8 cellular contexts compared by ENCODE assay signal in the genomic region with DNA sequence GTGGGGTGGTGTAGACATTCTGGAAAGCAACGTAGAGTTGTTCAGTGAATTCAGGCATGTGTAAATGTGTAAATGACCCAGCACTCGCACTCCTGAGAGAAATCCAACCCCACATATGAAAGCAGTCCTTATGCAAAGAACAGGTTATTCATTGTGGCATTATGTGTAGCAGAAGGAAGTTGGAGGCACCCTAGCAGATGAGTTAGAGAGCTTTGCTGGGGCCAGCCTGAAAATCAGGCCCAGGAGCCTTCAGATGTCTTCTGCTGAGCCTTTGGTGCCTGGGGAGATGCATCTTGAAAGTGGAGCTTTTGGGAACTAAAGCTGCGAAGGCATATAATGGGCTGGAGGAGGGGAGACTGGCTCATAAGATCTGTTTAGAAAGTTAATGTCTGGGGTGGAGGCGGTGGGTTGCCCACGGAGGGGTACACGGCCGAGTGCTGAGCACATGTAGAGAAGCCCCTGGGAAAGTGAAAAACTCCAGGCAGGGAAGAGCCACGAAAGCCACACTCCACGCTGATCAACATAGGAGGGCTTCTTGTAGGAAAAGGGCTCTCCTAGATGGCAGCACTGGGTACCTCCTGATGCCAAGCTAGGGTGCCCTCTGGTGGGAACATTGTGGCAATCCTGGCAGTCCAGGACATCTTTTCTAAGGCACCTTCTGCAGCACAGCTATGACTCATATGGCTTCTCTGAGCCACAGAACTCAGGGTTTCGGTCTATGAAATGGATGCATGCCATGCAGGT. TPM values are rescaled to one million over a fixed set of nuclear protein-coding genes. Genes with fewer than 3 reads are reported as not detected.
DNase-seq lines count a peak whose midpoint lies in the region; ATAC-seq and FAIRE-seq lines count a peak whose summit lies in the region.

No MANE protein-coding gene starts in this region.

- in situ Hi-C loops in Caki2 (cut with HindIII; ENCODE audit: low pct_unique_long_range_greater_than_20kb, low sequenced_read_pairs): no loop called here

- H3K27ac ChIP-seq in epithelial cell of prostate: peak overlapping the region; percentile 55

- FAIRE-seq in HTR-8/SVneo (lab: Jason Lieb, UNC): peak; percentile 82

- DNase-seq in Caki2 (ENCODE audit: low read depth) (peak; percentile 91), HTR-8/SVneo (ENCODE audit: insufficient read length, low spot score) (peak; percentile 93), NOMO-1 treated with dmso at 0.1 percent for 144 hours (lab: John Stamatoyannopoulos, UW; ENCODE audit: unreplicated experiment) (peak; percentile 65), epithelial cell of prostate (ENCODE audit: low read depth, low spot score) (peak; percentile 94), myocyte (ENCODE audit: low read depth) (peak; percentile 90)
- DNase-seq in activated CD8-positive, alpha-beta memory T cell treated with anti-CD3 and anti-CD28 coated beads, Interleukin-2, amount 50 U/mL, for 1 hour (ENCODE audit: extremely low read depth): peak; percentile 53
- DNase-seq in stimulated activated CD8-positive, alpha-beta memory T cell treated with anti-CD3 and anti-CD28 coated beads, Interleukin-7, amount 100 ng/mL, for 48 hours (ENCODE audit: extremely low read depth in 1 of 2, low read depth in 1 of 2): peak; percentile 41 to 71

- peak; percentile 92 for ATAC-seq in GM21423 (IDR thresholded peaks at IDR 0.05; ENCODE audit: unreplicated experiment)

RNA-seq across cellular contexts. Expression of gene KRT83, which starts 6.1 kb away (rescaled TPM):
- not detected in 2 replicates for total RNA-seq in Caki2 (2014; rRNA removed; shearing (Covaris generic); ENCODE audit: low replicate concordance)
- not detected in 2 replicates for total RNA-seq in myocyte
- not detected for polyA plus RNA-seq in myocyte (2012)

RNA-seq across cellular contexts. Expression of gene KRT81, which starts 35.9 kb away (rescaled TPM):
- 3.3 TPM in 1 of 2 replicates, not detected in the other for total RNA-seq in Caki2 (2014; rRNA removed; shearing (Covaris generic); ENCODE audit: low replicate concordance)
- 0.08 TPM in 1 of 2 replicates, not detected in the other for total RNA-seq in myocyte
- polyA plus RNA-seq in myocyte (2012): 0.58 TPM

RNA-seq across cellular contexts. Expression of gene KRT85, which starts 40.0 kb away (rescaled TPM):
- not detected in 2 replicates for total RNA-seq in Caki2 (2014; rRNA removed; shearing (Covaris generic); ENCODE audit: low replicate concordance)
- not detected in 2 replicates for total RNA-seq in myocyte
- polyA plus RNA-seq in myocyte (2012): not detected

RNA-seq across cellular contexts. Expression of gene KRT86, which starts 52.8 kb away (rescaled TPM):
- total RNA-seq in Caki2 (2014; rRNA removed; shearing (Covaris generic); ENCODE audit: low replicate concordance): 8.7 and 14.5 TPM in 2 replicates
- total RNA-seq in myocyte: 5.2 and 20.9 TPM in 2 replicates
- polyA plus RNA-seq in myocyte (2012): 5.4 TPM

RNA-seq across cellular contexts. Expression of gene KRT84, which starts 58.2 kb away (rescaled TPM):
- total RNA-seq in Caki2 (2014; rRNA removed; shearing (Covaris generic); ENCODE audit: low replicate concordance): not detected in 2 replicates
- total RNA-seq in myocyte: not detected in 2 replicates
- not detected for polyA plus RNA-seq in myocyte (2012)

Comparison
In these comparisons a context has a peak if more than half of its experiments do, and no peak if none do; other contexts are left out.
1. Peak in every context shown above with its lines: DNase-seq, ATAC-seq and H3K27ac ChIP-seq.